21 cellular contexts compared by ENCODE assay signal in the genomic region with DNA sequence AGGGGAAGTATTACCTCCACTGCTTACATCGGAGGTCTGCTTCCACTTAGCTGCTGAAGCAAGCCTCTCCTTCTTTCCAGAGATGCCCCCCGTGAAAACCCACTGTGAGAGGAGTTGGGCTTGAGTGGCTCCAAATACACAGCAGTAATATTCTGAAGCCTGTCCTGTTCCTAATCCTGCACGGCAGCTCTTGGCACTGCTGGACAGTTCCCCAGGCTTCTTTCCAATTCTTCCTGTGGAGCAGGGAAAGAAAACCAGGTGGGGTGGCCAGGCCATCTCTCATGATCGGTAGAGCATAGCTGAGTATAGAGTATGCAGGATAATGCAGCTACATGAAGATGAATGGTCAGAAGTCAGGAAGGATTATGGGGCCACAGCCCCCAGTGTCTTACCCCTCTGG.
"Had no signal": no experiment of that assay in that cellular context is flagged by ENCODE, and none has a peak within 500 bp of the region (broad histone marks: within the 10 kb centered on the region; RNA-seq: fewer than 3 reads in every experiment).

No MANE protein-coding gene starts in this region.

- H3K4me1 ChIP-seq: prostate gland, tibial artery had no signal

- ATAC-seq: activated CD4-positive, CD25-positive, alpha-beta regulatory T cell treated with anti-CD3 and anti-CD28 coated beads, Interleukin-2, amount 50 U/mL, for 24 hours; activated CD8-positive, alpha-beta memory T cell treated with anti-CD3 and anti-CD28 coated beads, Interleukin-2, amount 10 ng/mL, durations not matched to agents 7 days and 5 days; activated CD8-positive, alpha-beta T cell treated with anti-CD3 and anti-CD28 coated beads for 36 hours; activated naive CD8-positive, alpha-beta T cell treated with anti-CD3 and anti-CD28 coated beads, Interleukin-2, amount 50 U/mL, for 24 hours; stimulated activated naive CD8-positive, alpha-beta T cell treated with anti-CD3 and anti-CD28 coated beads, Interleukin-15, amount 100 ng/mL, for 72 hours had no signal

- DNase-seq: activated CD8-positive, alpha-beta memory T cell treated with anti-CD3 and anti-CD28 coated beads, Interleukin-2, amount 10 ng/mL, durations not matched to agents 7 days and 5 days; activated CD8-positive, alpha-beta T cell treated with anti-CD3 and anti-CD28 coated beads for 36 hours; activated effector memory CD4-positive, alpha-beta T cell treated with anti-CD3 and anti-CD28 coated beads, Interleukin-2, amount 50 U/mL, for 16 hours; activated naive CD4-positive, alpha-beta T cell treated with anti-CD3 and anti-CD28 coated beads, Interleukin-2, amount 50 U/mL, for 16 hours; activated naive CD8-positive, alpha-beta T cell treated with anti-CD3 and anti-CD28 coated beads, Interleukin-2, amount 50 U/mL, for 24 hours; activated T-cell treated with anti-CD3 and anti-CD28 coated beads for 4 hours; anterior cingulate cortex; brain microvascular endothelial cell; central memory CD4-positive, alpha-beta T cell; cortex of kidney; endodermal cell; kidney; ovary; right cardiac atrium; stimulated activated CD4-positive, alpha-beta T cell treated with anti-CD3 and anti-CD28 coated beads, Interleukin-4, amount 100 ng/mL, for 4 hours; stimulated activated naive CD8-positive, alpha-beta T cell treated with anti-CD3 and anti-CD28 coated beads, Interleukin-15, amount 100 ng/mL, for 72 hours; tibial artery had no signal

- H3K36me3 ChIP-seq: brain microvascular endothelial cell, neutrophil, ovary, prostate gland, tibial artery had no signal

- H3K27me3 ChIP-seq: brain microvascular endothelial cell, neutrophil, ovary, tibial artery had no signal

- H3K27ac ChIP-seq: brain microvascular endothelial cell, epithelial cell of prostate, neutrophil, ovary, prostate gland, tibial artery had no signal

- H3K9me3 ChIP-seq: neutrophil, ovary, prostate gland had no signal

- H3K4me3 ChIP-seq: ovary, prostate gland, tibial artery had no signal
